Comparison of ENCODE assay signal across 9 cellular contexts in genomic region chr9:133188006-133188842, GRCh38. TPM values are rescaled to one million over a fixed set of nuclear protein-coding genes. Genes with fewer than 3 reads are reported as not detected.
DNase-seq lines count a peak whose midpoint lies in the region; ATAC-seq and TF ChIP-seq lines count a peak whose summit lies in the region.
"Had no signal": no experiment of that assay in that cellular context is flagged by ENCODE, and none has a peak within 500 bp of the region (broad histone marks: within the 10 kb centered on the region; RNA-seq: fewer than 3 reads in every experiment).

No MANE protein-coding gene starts in this region.

- no peaks in the 10 kb centered on the region for H3K36me3 Mint-ChIP-seq in endothelial cell (ENCODE audit: low read depth, unreplicated experiment)

- H3K4me3 ChIP-seq in cardiac muscle cell (no peak overlapping the region), thyroid gland (replicated peaks in 1 of 3) (no peak overlapping the region)

- TF ChIP-seq CTCF in cardiac muscle cell (IDR thresholded peaks at IDR 0.05; ENCODE audit: low read depth, low read length) (peak; percentile 26), endothelial cell (IDR thresholded peaks at IDR 0.05; ENCODE audit: unreplicated experiment) (no peak), thyroid gland (IDR thresholded peaks at IDR 0.05) (peak in 4 of 6 experiments; percentile 58 to 84 (median 76))

- H3K9me3 ChIP-seq in cardiac muscle cell (ENCODE audit: low read depth), result no peaks in the 10 kb centered on the region
- no peaks in the 10 kb centered on the region for H3K9me3 ChIP-seq in thyroid gland

- no peaks in the 10 kb centered on the region for H3K9me3 Mint-ChIP-seq in endothelial cell (ENCODE audit: unreplicated experiment)

- H3K27ac ChIP-seq in cardiac muscle cell, result no peak overlapping the region
- H3K27ac ChIP-seq in thyroid gland, result peak overlapping the region in 1 of 3 donors; percentile 17

- ATAC-seq in left ventricle myocardium superior, result no peak

- intact Hi-C loops in left ventricle myocardium superior (cut with micrococcal nuclease), result loop anchor here (10.0 kb wide), 1 partner anchor 297 kb away; no protein-coding TSS in a partner anchor
- intact Hi-C loops in thyroid gland (cut with DNase I), result loop anchor here (5.0 kb wide), 4 partner anchors 69 to 299 kb away; partner anchors contain the start of gene ABO

- H3K27me3 Mint-ChIP-seq in endothelial cell (ENCODE audit: unreplicated experiment), result peaks cover 5% of the 10 kb centered on the region

- H3K27ac Mint-ChIP-seq in endothelial cell (ENCODE audit: unreplicated experiment), result no peak overlapping the region

- TF ChIP-seq POLR2A in thyroid gland (IDR thresholded peaks at IDR 0.05), result no peak

- WGBS in thyroid gland, 2 donors, result 41 to 42% methylated on average over 17 to 20 of the region's 21 CpGs

- H3K27me3 ChIP-seq in cardiac muscle cell, result peaks cover 37% of the 10 kb centered on the region
- H3K27me3 ChIP-seq in thyroid gland, result no peaks in the 10 kb centered on the region

- H3K4me1 Mint-ChIP-seq in endothelial cell (ENCODE audit: unreplicated experiment), result no peaks in the 10 kb centered on the region

- H3K36me3 ChIP-seq in cardiac muscle cell (no peaks in the 10 kb centered on the region), thyroid gland (no peaks in the 10 kb centered on the region)

- no peaks in the 10 kb centered on the region for H3K4me1 ChIP-seq in cardiac muscle cell (ENCODE audit: low read depth)
- H3K4me1 ChIP-seq in thyroid gland, result peaks cover 3 to 17% of the 10 kb centered on the region in 2 donors

- no peak overlapping the region for H3K4me3 Mint-ChIP-seq in endothelial cell (ENCODE audit: unreplicated experiment)

- DNase-seq in cardiac muscle cell (ENCODE audit: low read depth in 1 of 2, low spot score in 1 of 2), result peak in 1 of 2 donors; percentile 62
- DNase-seq in left ventricle myocardium superior, result no peak
- DNase-seq in NCI-H2196 (lab: John Stamatoyannopoulos, UW; ENCODE audit: unreplicated experiment), result peak; percentile 76
- DNase-seq in endothelial cell (ENCODE audit: low spot score), result peak; percentile 50
- DNase-seq in thyroid gland, result peak; percentile 91 to 92
- DNase-seq in inferior parietal cortex (ENCODE audit: extremely low spot score), result no peak
- no peak for DNase-seq in NOMO-1 treated with dmso at 0.1 percent for 144 hours (lab: John Stamatoyannopoulos, UW; ENCODE audit: unreplicated experiment)
- no peak for DNase-seq in mucosa of gallbladder (ENCODE audit: low spot score)

RNA-seq across cellular contexts. Expression of gene OBP2B, which starts 20.8 kb away (rescaled TPM):
- total RNA-seq in cardiac muscle cell (not detected in 2 replicates), left ventricle myocardium superior (not detected), endothelial cell (ENCODE audit: unreplicated experiment) (not detected), thyroid gland (not detected), mucosa of gallbladder (not detected)
- 0.35 TPM in 1 of 2 replicates, not detected in the other for polyA plus RNA-seq in cardiac muscle cell
- total RNA-seq: endothelial cell of umbilical vein had no signal
- polyA plus RNA-seq: endothelial cell of umbilical vein had no signal

RNA-seq across cellular contexts. Expression of gene GBGT1, which starts 24.5 kb away (rescaled TPM):
- total RNA-seq in cardiac muscle cell (5.6 and 11.9 TPM in 2 replicates), left ventricle myocardium superior (6.2 TPM), endothelial cell (ENCODE audit: unreplicated experiment) (98.4 TPM), thyroid gland (10 to 100 TPM; 21.4 to 45.0 (median 25.1) TPM), mucosa of gallbladder (26.5 TPM)
- 0.87 and 2.8 TPM in 2 replicates for polyA plus RNA-seq in cardiac muscle cell

Comparison
In these comparisons a context has a peak if more than half of its experiments do, and no peak if none do; other contexts are left out.
1. DNase-seq: peak in NCI-H2196 (single experiment), endothelial cell (single experiment) and thyroid gland (2 of 2); none in left ventricle myocardium superior (single experiment), inferior parietal cortex (single experiment), NOMO-1 treated with dmso at 0.1 percent for 144 hours (single experiment) and mucosa of gallbladder (single experiment).